In genomic region chr20:2872304-2873009, GRCh38 we compare ENCODE assay signal across 8 cellular contexts. TPM values are rescaled to one million over a fixed set of nuclear protein-coding genes. Genes with fewer than 3 reads are reported as not detected.
DNase-seq lines count a peak whose midpoint lies in the region; ATAC-seq and TF ChIP-seq lines count a peak whose summit lies in the region.

No MANE protein-coding gene starts in this region.

- H3K9me3 ChIP-seq in mesodermal cell (ENCODE audit: control insufficient read depth, low read length), result no peaks in the 10 kb centered on the region

- POLR2A ChIA-PET in activated CD8-positive, alpha-beta T cell treated with anti-CD3 and anti-CD28 coated beads for 36 hours (lab: Charles Lee), result interaction anchor here (0.6 to 2.2 kb wide), 16 partner anchors 8 to 653 kb away, joined by 3 to 10 read pairs (median 4); partner anchors contain the start of genes NOP56, PCED1A, SNRPB and VPS16

- H3K9me3 Mint-ChIP-seq in activated CD8-positive, alpha-beta T cell treated with anti-CD3 and anti-CD28 coated beads for 36 hours, result no peaks in the 10 kb centered on the region

- peak overlapping the region; percentile 72 for H3K4me3 ChIP-seq in GM06990 (replicated peaks; ENCODE audit: low read depth, low read length)
- peak overlapping the region; percentile 81 for H3K4me3 ChIP-seq in mesodermal cell (ENCODE audit: extremely low read depth, insufficient read depth, low read length, poor library complexity, severe bottlenecking)

- H3K36me3 ChIP-seq in GM06990 (ENCODE audit: control insufficient read depth, insufficient read depth, low read length), result no peaks in the 10 kb centered on the region
- H3K36me3 ChIP-seq in mesodermal cell (ENCODE audit: control insufficient read depth, insufficient read depth, low read length), result peaks cover 13% of the 10 kb centered on the region

- ATAC-seq in HG02642 (IDR thresholded peaks at IDR 0.05; ENCODE audit: poor library complexity, unreplicated experiment), result peak; percentile 27
- ATAC-seq in activated CD8-positive, alpha-beta T cell treated with anti-CD3 and anti-CD28 coated beads for 36 hours, result peak; percentile 60

- no peaks in the 10 kb centered on the region for H3K27me3 Mint-ChIP-seq in activated CD8-positive, alpha-beta T cell treated with anti-CD3 and anti-CD28 coated beads for 36 hours

- intact Hi-C loops in activated CD8-positive, alpha-beta T cell treated with anti-CD3 and anti-CD28 coated beads for 36 hours (cut with micrococcal nuclease), result no loop called here

- H3K36me3 Mint-ChIP-seq in activated CD8-positive, alpha-beta T cell treated with anti-CD3 and anti-CD28 coated beads for 36 hours (ENCODE audit: low read depth), result peaks cover 26% of the 10 kb centered on the region

- H3K27me3 ChIP-seq in GM06990 (replicated peaks; ENCODE audit: control insufficient read depth, insufficient read depth, low read length), result no peaks in the 10 kb centered on the region

- peak; percentile 62 for TF ChIP-seq CTCF in GM06990 (IDR thresholded peaks at IDR 0.05; ENCODE audit: insufficient read depth, low read length, poor library complexity, severe bottlenecking)
- TF ChIP-seq CTCF in activated CD8-positive, alpha-beta T cell treated with anti-CD3 and anti-CD28 coated beads for 36 hours (IDR thresholded peaks at IDR 0.05), result peak; percentile 54

- 6 to 11% methylated on average over 46 to 62 of the region's 62 CpGs for WGBS in mesodermal cell (ENCODE audit: insufficient coverage in 2 of 2), 2 experiments

- DNase-seq in GM06990 (ENCODE audit: extremely low read depth, insufficient read length) (peak; percentile 83), NCI-H345 (lab: John Stamatoyannopoulos, UW) (peak; percentile 54), NCI-H446 treated with DMSO at 0.1 percent for 48 hours (lab: John Stamatoyannopoulos, UW) (no peak)
- peak; percentile 91 for DNase-seq in activated CD8-positive, alpha-beta T cell treated with anti-CD3 and anti-CD28 coated beads for 36 hours
- peak; percentile 61 for DNase-seq in effector CD8-positive, alpha-beta T cell (lab: John Stamatoyannopoulos, UW)
- peak; percentile 53 to 59 for DNase-seq in stimulated activated CD8-positive, alpha-beta memory T cell treated with anti-CD3 and anti-CD28 coated beads, Interleukin-15, amount 100 ng/mL, for 4 hours (ENCODE audit: low read depth in 2 of 2)

- CTCF ChIA-PET in activated CD8-positive, alpha-beta T cell treated with anti-CD3 and anti-CD28 coated beads for 36 hours (lab: Charles Lee), result interaction anchor here (1.0 kb wide), 3 partner anchors 20 to 57 kb away, joined by 3 read pairs; no protein-coding TSS in a partner anchor

- H3K4me1 Mint-ChIP-seq in activated CD8-positive, alpha-beta T cell treated with anti-CD3 and anti-CD28 coated beads for 36 hours (ENCODE audit: low read depth), result peaks cover 56% of the 10 kb centered on the region

- H3K27ac Mint-ChIP-seq in activated CD8-positive, alpha-beta T cell treated with anti-CD3 and anti-CD28 coated beads for 36 hours, result peak overlapping the region; percentile 94

- H3K4me1 ChIP-seq in mesodermal cell (ENCODE audit: control insufficient read depth, insufficient read depth, low read length, poor library complexity, severe bottlenecking), result peaks cover 13% of the 10 kb centered on the region

- H3K27ac ChIP-seq in mesodermal cell (ENCODE audit: low read depth, low read length, severe bottlenecking), result no peak overlapping the region

- H3K4me3 Mint-ChIP-seq in activated CD8-positive, alpha-beta T cell treated with anti-CD3 and anti-CD28 coated beads for 36 hours, result peak overlapping the region; percentile 82

RNA-seq across cellular contexts. Expression of gene PTPRA, which starts 0.8 kb away (rescaled TPM):
- 10 to 100 TPM; 42.0 to 43.1 TPM for total RNA-seq in activated CD8-positive, alpha-beta T cell treated with anti-CD3 and anti-CD28 coated beads for 36 hours
- 86.4 TPM for polyA plus RNA-seq in mesodermal cell (2013, experiment 1 of 2)
- polyA plus RNA-seq in mesodermal cell (2013, experiment 2 of 2), result 82.4 TPM

RNA-seq across cellular contexts. Expression of gene VPS16, which starts 31.9 kb away (rescaled TPM):
- 10 to 100 TPM; 34.5 to 38.7 TPM for total RNA-seq in activated CD8-positive, alpha-beta T cell treated with anti-CD3 and anti-CD28 coated beads for 36 hours
- 41.1 TPM for polyA plus RNA-seq in mesodermal cell (2013, experiment 1 of 2)
- polyA plus RNA-seq in mesodermal cell (2013, experiment 2 of 2), result 36.7 TPM

RNA-seq across cellular contexts. Expression of gene PCED1A, which starts 32.0 kb away (rescaled TPM):
- total RNA-seq in activated CD8-positive, alpha-beta T cell treated with anti-CD3 and anti-CD28 coated beads for 36 hours, result 10 to 100 TPM; 33.9 to 34.3 TPM
- 45.7 TPM for polyA plus RNA-seq in mesodermal cell (2013, experiment 1 of 2)
- polyA plus RNA-seq in mesodermal cell (2013, experiment 2 of 2), result 36.0 TPM

RNA-seq across cellular contexts. Expression of gene TMEM239, which starts 56.3 kb away (rescaled TPM):
- total RNA-seq in activated CD8-positive, alpha-beta T cell treated with anti-CD3 and anti-CD28 coated beads for 36 hours, result not detected
- polyA plus RNA-seq in mesodermal cell (2013, experiment 1 of 2), result not detected
- polyA plus RNA-seq in mesodermal cell (2013, experiment 2 of 2), result not detected

RNA-seq across cellular contexts. Expression of gene C20orf141, which starts 57.7 kb away (rescaled TPM):
- not detected for total RNA-seq in activated CD8-positive, alpha-beta T cell treated with anti-CD3 and anti-CD28 coated beads for 36 hours
- not detected for polyA plus RNA-seq in mesodermal cell (2013, experiment 1 of 2)
- not detected for polyA plus RNA-seq in mesodermal cell (2013, experiment 2 of 2)
